ENCODE assay signal across 10 cellular contexts in genomic region chr6:149895048-149895581, GRCh38. TPM values are rescaled to one million over a fixed set of nuclear protein-coding genes. Genes with fewer than 3 reads are reported as not detected.
A peak's percentile ranks its signal among the peaks of the same experiment; 100 is the strongest.
DNase-seq lines count a peak whose midpoint lies in the region; ATAC-seq, FAIRE-seq and TF ChIP-seq lines count a peak whose summit lies in the region.
"Not testable (repeated sequence)": the region's sequence is repeated elsewhere in the genome, so short reads cannot be mapped to it uniquely, and the experiment has no call there.
"Had no signal": no experiment of that assay in that cellular context is flagged by ENCODE, and none has a peak within 500 bp of the region (broad histone marks: within the 10 kb centered on the region; RNA-seq: fewer than 3 reads in every experiment).

No MANE protein-coding gene starts in this region.

- WGBS in pancreas, 2 donors, result 34 to 45% methylated on average over 7 of the region's 7 CpGs
- WGBS in tibial nerve, 2 donors, result 38 to 50% methylated on average over 4 to 7 of the region's 7 CpGs

- peak overlapping the region; percentile 16; the same call in 1 of the 2 replicates for H3K27ac ChIP-seq in SJSA1
- not testable (repeated sequence) for H3K27ac ChIP-seq in brain microvascular endothelial cell
- H3K27ac ChIP-seq in pancreas, result peak overlapping the region in 2 of 4 donors; percentile 41 to 60
- peak overlapping the region in 3 of 4 donors; percentile 22 to 89 (median 76) for H3K27ac ChIP-seq in tibial nerve

- TF ChIP-seq POLR2A in tibial nerve (IDR thresholded peaks at IDR 0.05), result not testable (repeated sequence)

- peak in 1 of 2 donors; percentile 55 for TF ChIP-seq EP300 in tibial nerve (IDR thresholded peaks at IDR 0.05)

- H3K27me3 ChIP-seq in SJSA1 (replicated peaks); brain microvascular endothelial cell (replicated peaks); pancreas; tibial nerve: not testable (repeated sequence)

- peak; percentile 9 for FAIRE-seq in pancreas (lab: Jason Lieb, UNC)

- not testable (repeated sequence) for H3K4me3 ChIP-seq in SJSA1; brain microvascular endothelial cell (ENCODE audit: low read depth, low read length); fibroblast of the aortic adventitia (ENCODE audit: low read depth, low read length); pancreas; tibial nerve

- not testable (repeated sequence) for H3K9me3 ChIP-seq in SJSA1 (replicated peaks); pancreas; tibial nerve

- peak; percentile 60 to 94 (median 86) for ATAC-seq in pancreas

- H3K36me3 ChIP-seq in SJSA1; brain microvascular endothelial cell (replicated peaks); pancreas; tibial nerve: not testable (repeated sequence)

- TF ChIP-seq CTCF in brain microvascular endothelial cell (IDR thresholded peaks at IDR 0.05; ENCODE audit: low read depth, low read length, missing control alignments); fibroblast of the aortic adventitia (IDR thresholded peaks at IDR 0.05; ENCODE audit: insufficient read depth, low read length); pancreas (IDR thresholded peaks at IDR 0.05); tibial nerve (IDR thresholded peaks at IDR 0.05): not testable (repeated sequence)

- peaks cover 33% of the 10 kb centered on the region for H3K4me1 ChIP-seq in SJSA1 (replicated peaks)
- H3K4me1 ChIP-seq in pancreas, result not testable (repeated sequence)
- peaks cover 0 to 44% (median 20%) of the 10 kb centered on the region in 4 donors for H3K4me1 ChIP-seq in tibial nerve

- DNase-seq in DMS53 (lab: John Stamatoyannopoulos, UW) (peak; percentile 12), LHCN-M2 (ENCODE audit: low read depth) (peak; percentile 68), SJSA1 (ENCODE audit: low read depth in 1 of 2, low spot score in 2 of 2) (peak in 1 of 2 experiments; percentile 47), brain microvascular endothelial cell (peak; percentile 20), fibroblast of the aortic adventitia (ENCODE audit: low read depth) (peak; percentile 81), left kidney (ENCODE audit: low read depth, low spot score) (peak; percentile 18), pancreas (peak in 4 of 6 donors; percentile 48 to 66 (median 54)), tibial nerve (ENCODE audit: low spot score in 2 of 2) (peak in 1 of 2 donors; percentile 61)

- intact Hi-C loops in pancreas (cut with DNase I), result not testable (repeated sequence)

- in situ Hi-C loops in brain microvascular endothelial cell (cut with HindIII; ENCODE audit: low pct_ligation_motif_present, low sequenced_read_pairs), result not testable (repeated sequence)

RNA-seq across cellular contexts. Expression of gene RAET1E, which starts 2.8 kb away (rescaled TPM):
- total RNA-seq in LHCN-M2 (2014; rRNA removed) (1.3 and 2.8 TPM in 2 replicates), fibroblast of the aortic adventitia (ENCODE audit: low replicate concordance) (0.63 TPM in 1 of 2 replicates, not detected in the other), pancreas (under 1 TPM in 1 of 6 donors, not detected in 5; 0.09 TPM), tibial nerve (1 to 10 TPM in 1 of 4 donors, under 1 TPM in 2, not detected in 1; 0.30 to 1.6 (median 0.44) TPM)
- polyA plus RNA-seq in LHCN-M2 (2012), result 1.3 TPM
- 0.28 TPM in 1 of 2 replicates, not detected in the other for total RNA-seq in SJSA1 (2014; rRNA removed; shearing (Covaris generic))
- not detected for polyA plus RNA-seq in pancreas
- total RNA-seq: CD8-positive, alpha-beta memory T cell had no signal
- polyA plus RNA-seq: CD8-positive, alpha-beta memory T cell; immature natural killer cell had no signal

RNA-seq across cellular contexts. Expression of gene RAET1G, which starts 27.8 kb away (rescaled TPM):
- 1.2 and 1.3 TPM in 2 replicates for total RNA-seq in LHCN-M2 (2014; rRNA removed)
- polyA plus RNA-seq in LHCN-M2 (2012), result 2.4 TPM
- total RNA-seq in SJSA1 (2014; rRNA removed; shearing (Covaris generic)), result 0.16 and 0.68 TPM in 2 replicates
- 0.82 and 4.6 TPM in 2 replicates for total RNA-seq in fibroblast of the aortic adventitia (ENCODE audit: low replicate concordance)
- under 1 TPM in 1 of 6 donors, not detected in 5; 0.31 TPM for total RNA-seq in pancreas
- polyA plus RNA-seq in pancreas, result under 1 TPM in 1 of 2 donors, not detected in 1; 0.30 TPM
- 1 to 10 TPM in 1 of 4 donors, not detected in 3; 1.5 TPM for total RNA-seq in tibial nerve
- total RNA-seq: CD8-positive, alpha-beta memory T cell had no signal
- polyA plus RNA-seq: CD8-positive, alpha-beta memory T cell; immature natural killer cell had no signal

RNA-seq across cellular contexts. Expression of gene LRP11, which starts 31.0 kb away (rescaled TPM):
- total RNA-seq in LHCN-M2 (2014; rRNA removed), result 46.6 and 50.9 TPM in 2 replicates
- 12.6 TPM for polyA plus RNA-seq in LHCN-M2 (2012)
- total RNA-seq in SJSA1 (2014; rRNA removed; shearing (Covaris generic)), result 55.7 and 143 TPM in 2 replicates
- 20.0 and 74.1 TPM in 2 replicates for total RNA-seq in fibroblast of the aortic adventitia (ENCODE audit: low replicate concordance)
- 10 to 100 TPM; 10.9 to 22.2 (median 15.2) TPM for total RNA-seq in pancreas
- polyA plus RNA-seq in pancreas, result 10 to 100 TPM in 1 of 2 donors, 1 to 10 TPM in 1; 5.4 to 19.7 TPM
- 10 to 100 TPM; 14.1 to 41.8 (median 31.7) TPM for total RNA-seq in tibial nerve

RNA-seq across cellular contexts. Expression of gene ULBP2, which starts 46.7 kb away (rescaled TPM):
- total RNA-seq in LHCN-M2 (2014; rRNA removed), result 7.6 and 8.1 TPM in 2 replicates
- 10.8 TPM for polyA plus RNA-seq in LHCN-M2 (2012)
- 12.2 and 19.7 TPM in 2 replicates for total RNA-seq in SJSA1 (2014; rRNA removed; shearing (Covaris generic))
- 2.5 and 3.3 TPM in 2 replicates for total RNA-seq in fibroblast of the aortic adventitia (ENCODE audit: low replicate concordance)
- under 1 TPM in 3 of 6 donors, not detected in 3; 0.25 to 0.37 (median 0.34) TPM for total RNA-seq in pancreas
- polyA plus RNA-seq in pancreas, result under 1 TPM; 0.19 TPM
- under 1 TPM in 1 of 4 donors, not detected in 3; 0.22 TPM for total RNA-seq in tibial nerve
